2 cellular contexts compared by ENCODE assay signal in genomic region chr19:29952646-29953045, GRCh38.
TF ChIP-seq lines count a peak whose summit lies in the region.

No MANE protein-coding gene starts in this region.

TF ChIP-seq in GM23338, 12 proteins besides CTCF, POLR2A, EP300 and RAD21:
- no peak for TF ChIP-seq CREB1 (CRISPR knock-in tag; IDR thresholded peaks at IDR 0.05; ENCODE audit: low read depth)
TF ChIP-seq in GM23338: peak in this region for 0.

TF ChIP-seq in K562, 482 proteins besides CTCF, POLR2A, EP300 and RAD21:
- no peak for TF ChIP-seq ZNF146 (CRISPR knock-in tag; IDR thresholded peaks at IDR 0.05; ENCODE audit: unreplicated experiment)
- TF ChIP-seq GABPB2 (CRISPR knock-in tag; conservative IDR thresholded peaks at IDR 0.05): no peak
- no peak for TF ChIP-seq PYGO2 (tag; IDR thresholded peaks at IDR 0.05)
- TF ChIP-seq MEIS2 (IDR thresholded peaks at IDR 0.05; ENCODE audit: partially characterized antibody): peak; percentile 25
- no peak for TF ChIP-seq ZNF347 (CRISPR knock-in tag; IDR thresholded peaks at IDR 0.05; ENCODE audit: low read depth)
- TF ChIP-seq ZNF445 (CRISPR knock-in tag; IDR thresholded peaks at IDR 0.05; ENCODE audit: low read depth): no peak
- TF ChIP-seq TRIM24 (IDR thresholded peaks at IDR 0.05): peak; percentile 32 to 42; a peak in 1 of 4 replicates
- TF ChIP-seq TCFL5 (CRISPR knock-in tag; conservative IDR thresholded peaks at IDR 0.05): no peak
- TF ChIP-seq MAFG (tag; conservative IDR thresholded peaks at IDR 0.05): no peak; the same call in 1 of the 2 replicates
- no peak for TF ChIP-seq ZNF197 (CRISPR knock-in tag; IDR thresholded peaks at IDR 0.05; ENCODE audit: low read depth)
- no peak for TF ChIP-seq EP400 (IDR thresholded peaks at IDR 0.05)
- TF ChIP-seq ZNF3 (CRISPR knock-in tag; IDR thresholded peaks at IDR 0.05): no peak
- no peak for TF ChIP-seq ZC3H4 (CRISPR knock-in tag; IDR thresholded peaks at IDR 0.05; ENCODE audit: borderline replicate concordance)
- TF ChIP-seq, protein P1, sequence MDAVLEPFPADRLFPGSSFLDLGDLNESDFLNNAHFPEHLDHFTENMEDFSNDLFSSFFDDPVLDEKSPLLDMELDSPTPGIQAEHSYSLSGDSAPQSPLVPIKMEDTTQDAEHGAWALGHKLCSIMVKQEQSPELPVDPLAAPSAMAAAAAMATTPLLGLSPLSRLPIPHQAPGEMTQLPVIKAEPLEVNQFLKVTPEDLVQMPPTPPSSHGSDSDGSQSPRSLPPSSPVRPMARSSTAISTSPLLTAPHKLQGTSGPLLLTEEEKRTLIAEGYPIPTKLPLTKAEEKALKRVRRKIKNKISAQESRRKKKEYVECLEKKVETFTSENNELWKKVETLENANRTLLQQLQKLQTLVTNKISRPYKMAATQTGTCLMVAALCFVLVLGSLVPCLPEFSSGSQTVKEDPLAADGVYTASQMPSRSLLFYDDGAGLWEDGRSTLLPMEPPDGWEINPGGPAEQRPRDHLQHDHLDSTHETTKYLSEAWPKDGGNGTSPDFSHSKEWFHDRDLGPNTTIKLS (IDR thresholded peaks at IDR 0.05; ENCODE audit: borderline replicate concordance, low read depth): no peak
- no peak for TF ChIP-seq E2F1 (CRISPR knock-in tag; IDR thresholded peaks at IDR 0.05)
- no peak for TF ChIP-seq RNF2 (IDR thresholded peaks at IDR 0.05)
- TF ChIP-seq TRIM28 (IDR thresholded peaks at IDR 0.05): no peak
- TF ChIP-seq CEBPB (tag; IDR thresholded peaks at IDR 0.05): peak; percentile 48; the same call in 1 of the 2 replicates
- TF ChIP-seq ZNF561 (CRISPR knock-in tag; conservative IDR thresholded peaks at IDR 0.05): no peak
- TF ChIP-seq PURB (CRISPR knock-in tag; IDR thresholded peaks at IDR 0.05; ENCODE audit: low read depth): no peak
- TF ChIP-seq, protein P2, sequence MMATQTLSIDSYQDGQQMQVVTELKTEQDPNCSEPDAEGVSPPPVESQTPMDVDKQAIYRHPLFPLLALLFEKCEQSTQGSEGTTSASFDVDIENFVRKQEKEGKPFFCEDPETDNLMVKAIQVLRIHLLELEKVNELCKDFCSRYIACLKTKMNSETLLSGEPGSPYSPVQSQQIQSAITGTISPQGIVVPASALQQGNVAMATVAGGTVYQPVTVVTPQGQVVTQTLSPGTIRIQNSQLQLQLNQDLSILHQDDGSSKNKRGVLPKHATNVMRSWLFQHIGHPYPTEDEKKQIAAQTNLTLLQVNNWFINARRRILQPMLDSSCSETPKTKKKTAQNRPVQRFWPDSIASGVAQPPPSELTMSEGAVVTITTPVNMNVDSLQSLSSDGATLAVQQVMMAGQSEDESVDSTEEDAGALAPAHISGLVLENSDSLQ (IDR thresholded peaks at IDR 0.05): peak; percentile 57; the same call in 1 of the 2 replicates
- TF ChIP-seq, protein P3, sequence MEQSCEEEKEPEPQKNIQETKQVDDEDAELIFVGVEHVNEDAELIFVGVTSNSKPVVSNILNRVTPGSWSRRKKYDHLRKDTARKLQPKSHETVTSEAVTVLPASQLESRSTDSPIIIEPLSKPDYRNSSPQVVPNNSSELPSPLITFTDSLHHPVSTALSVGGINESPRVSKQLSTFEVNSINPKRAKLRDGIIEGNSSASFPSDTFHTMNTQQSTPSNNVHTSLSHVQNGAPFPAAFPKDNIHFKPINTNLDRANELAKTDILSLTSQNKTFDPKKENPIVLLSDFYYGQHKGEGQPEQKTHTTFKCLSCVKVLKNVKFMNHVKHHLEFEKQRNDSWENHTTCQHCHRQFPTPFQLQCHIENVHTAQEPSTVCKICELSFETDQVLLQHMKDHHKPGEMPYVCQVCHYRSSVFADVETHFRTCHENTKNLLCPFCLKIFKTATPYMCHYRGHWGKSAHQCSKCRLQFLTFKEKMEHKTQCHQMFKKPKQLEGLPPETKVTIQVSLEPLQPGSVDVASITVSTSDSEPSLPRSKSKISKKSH (CRISPR knock-in tag; IDR thresholded peaks at IDR 0.05): no peak
- no peak for TF ChIP-seq RBBP5 (IDR thresholded peaks at IDR 0.05; ENCODE audit: borderline replicate concordance, insufficient read depth, low read length, poor library complexity, severe bottlenecking)
- TF ChIP-seq ZNF174 (CRISPR knock-in tag; IDR thresholded peaks at IDR 0.05): no peak
- TF ChIP-seq BMI1 (IDR thresholded peaks at IDR 0.05; ENCODE audit: low read length): no peak
- 0 out of 2 replicates have a peak, but pooled peaks have one; percentile 4 for TF ChIP-seq GABPA (tag; conservative IDR thresholded peaks at IDR 0.05; ENCODE audit: low read depth)
- TF ChIP-seq TRIM25 (IDR thresholded peaks at IDR 0.05; ENCODE audit: borderline replicate concordance): no peak
- TF ChIP-seq ATF6 (CRISPR knock-in tag; IDR thresholded peaks at IDR 0.05): no peak
- TF ChIP-seq KAT7 (CRISPR knock-in tag; IDR thresholded peaks at IDR 0.05; ENCODE audit: borderline replicate concordance): no peak
